In the genomic region with DNA sequence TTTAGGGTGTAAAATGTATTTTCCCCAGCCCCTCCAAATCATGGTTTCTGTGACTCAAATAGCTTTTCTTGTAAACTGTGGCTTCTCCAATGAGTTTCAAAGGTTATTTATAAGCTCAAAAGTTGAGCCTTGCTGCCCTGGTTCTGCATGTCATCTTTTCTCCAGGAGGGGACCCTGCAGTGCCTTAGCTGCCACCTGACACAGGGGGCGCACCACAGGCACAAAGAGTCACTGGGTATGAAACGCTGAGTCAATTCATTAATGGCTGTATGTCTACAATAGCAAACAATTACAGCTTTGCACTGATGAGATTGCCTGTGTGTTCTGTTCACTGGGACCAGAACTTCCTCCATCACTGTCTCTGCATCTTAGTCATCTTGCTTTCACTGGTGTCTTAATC, we compare ENCODE assay signal across 26 cellular contexts.
"Had no signal": no experiment of that assay in that cellular context is flagged by ENCODE, and none has a peak within 500 bp of the region (broad histone marks: within the 10 kb centered on the region; RNA-seq: fewer than 3 reads in every experiment).

No MANE protein-coding gene starts in this region.

- H3K4me3 Mint-ChIP-seq: activated CD8-positive, alpha-beta T cell treated with anti-CD3 and anti-CD28 coated beads, Interleukin-2, amount 10 ng/mL, durations not matched to agents 7 days and 5 days; activated naive CD8-positive, alpha-beta T cell treated with anti-CD3 and anti-CD28 coated beads, Interleukin-2, amount 10 ng/mL, durations not matched to agents 7 days and 5 days; T-helper 1 cell treated with Interleukin-12 subunit alpha and Interleukin-12 subunit beta and Interleukin-4 antibody, amounts not matched to agents 30 μg/mL and 1 μg/mL, for 36 hours had no signal

- H3K27me3 ChIP-seq: adrenal gland, breast epithelium had no signal

- H3K4me1 Mint-ChIP-seq: activated naive CD8-positive, alpha-beta T cell treated with anti-CD3 and anti-CD28 coated beads, Interleukin-2, amount 10 ng/mL, durations not matched to agents 7 days and 5 days had no signal

- H3K27ac ChIP-seq: adrenal gland, breast epithelium had no signal

- H3K27ac Mint-ChIP-seq: activated CD8-positive, alpha-beta T cell treated with anti-CD3 and anti-CD28 coated beads, Interleukin-2, amount 10 ng/mL, durations not matched to agents 7 days and 5 days; activated naive CD8-positive, alpha-beta T cell treated with anti-CD3 and anti-CD28 coated beads, Interleukin-2, amount 10 ng/mL, durations not matched to agents 7 days and 5 days; T-helper 1 cell treated with Interleukin-12 subunit alpha and Interleukin-12 subunit beta and Interleukin-4 antibody, amounts not matched to agents 30 μg/mL and 1 μg/mL, for 36 hours had no signal

- H3K4me3 ChIP-seq: adrenal gland, breast epithelium had no signal

- H3K36me3 Mint-ChIP-seq: activated naive CD8-positive, alpha-beta T cell treated with anti-CD3 and anti-CD28 coated beads, Interleukin-2, amount 10 ng/mL, durations not matched to agents 7 days and 5 days had no signal

- H3K9me3 ChIP-seq: adrenal gland, breast epithelium had no signal

- H3K36me3 ChIP-seq: adrenal gland, breast epithelium had no signal

- DNase-seq: activated CD4-positive, alpha-beta T cell treated with anti-CD3 and anti-CD28 coated beads for 4 hours; activated CD4-positive, alpha-beta T cell treated with anti-CD3 and anti-CD28 coated beads, Interleukin-2, amount 50 U/mL, for 4 hours; activated CD4-positive, CD25-positive, alpha-beta regulatory T cell; activated CD8-positive, alpha-beta memory T cell treated with anti-CD3 and anti-CD28 coated beads, Interleukin-2, amount 50 U/mL, for 48 hours; activated CD8-positive, alpha-beta T cell treated with anti-CD3 and anti-CD28 coated beads, Interleukin-2, amount 10 ng/mL, durations not matched to agents 7 days and 5 days; activated naive CD4-positive, alpha-beta T cell treated with anti-CD3 and anti-CD28 coated beads, Interleukin-2, amount 50 U/mL, for 16 hours; activated naive CD8-positive, alpha-beta T cell treated with anti-CD3 and anti-CD28 coated beads, Interleukin-2, amount 10 ng/mL, durations not matched to agents 7 days and 5 days; activated T-cell treated with anti-CD3 and anti-CD28 coated beads, Interleukin-2, amount 50 U/mL, for 1 hour; adrenal gland; anterior cingulate cortex; caudate nucleus; Kasumi-1; KBM-7; NCI-H1092; NCI-H1417; NCI-H2029; NCI-H2107; NCI-H345; NCI-H510A; NCI-H526 treated with DMSO at 0.1 percent for 48 hours; NCI-H82; NK-92 treated with Interleukin-12 subunit alpha and Interleukin-12 subunit beta, amount 100 ng/mL, for 24 hours; PC-3; SHP77 treated with DMSO at 0.1 percent for 48 hours had no signal

- ATAC-seq: activated CD8-positive, alpha-beta T cell treated with anti-CD3 and anti-CD28 coated beads, Interleukin-2, amount 10 ng/mL, durations not matched to agents 7 days and 5 days; PC-3 had no signal

- H3K27me3 Mint-ChIP-seq: activated naive CD8-positive, alpha-beta T cell treated with anti-CD3 and anti-CD28 coated beads, Interleukin-2, amount 10 ng/mL, durations not matched to agents 7 days and 5 days had no signal

- H3K4me1 ChIP-seq: breast epithelium had no signal
